8 cellular contexts compared by ENCODE assay signal in genomic region chr5:143435207-143435657, GRCh38. TPM values are rescaled to one million over a fixed set of nuclear protein-coding genes. Genes with fewer than 3 reads are reported as not detected.
DNase-seq lines count a peak whose midpoint lies in the region; ATAC-seq and TF ChIP-seq lines count a peak whose summit lies in the region.

No MANE protein-coding gene starts in this region.

- no peaks in the 10 kb centered on the region for H3K27me3 ChIP-seq in mesendoderm (ENCODE audit: insufficient read depth, low read length, poor library complexity)
- H3K27me3 ChIP-seq in Caco-2 (replicated peaks; ENCODE audit: control insufficient read depth, insufficient read depth, low read length): no peaks in the 10 kb centered on the region

- no peak overlapping the region for H3K23ac ChIP-seq in mesendoderm (ENCODE audit: low read length)

- H3K27ac Mint-ChIP-seq in IgD-negative memory B cell: peak overlapping the region; percentile 83 to 98 (median 95)
- peak overlapping the region; percentile 96 for H3K27ac Mint-ChIP-seq in activated naive CD8-positive, alpha-beta T cell
- no peak overlapping the region for H3K27ac Mint-ChIP-seq in Caco-2 (ENCODE audit: unreplicated experiment)

- H3K4me3 Mint-ChIP-seq in IgD-negative memory B cell: peak overlapping the region; percentile 76 to 96 (median 92)
- H3K4me3 Mint-ChIP-seq in activated naive CD8-positive, alpha-beta T cell: peak overlapping the region; percentile 92
- no peak overlapping the region for H3K4me3 Mint-ChIP-seq in Caco-2 (ENCODE audit: unreplicated experiment)

- no peaks in the 10 kb centered on the region for H3K36me3 ChIP-seq in mesendoderm (ENCODE audit: control insufficient read depth, insufficient read depth, low read length)
- no peaks in the 10 kb centered on the region for H3K36me3 ChIP-seq in Caco-2 (ENCODE audit: control insufficient read depth, insufficient read depth, low read length)

- DNase-seq in GM12865 (ENCODE audit: low read depth): peak; percentile 94
- peak; percentile 14 for DNase-seq in mesendoderm
- DNase-seq in LoVo (ENCODE audit: low spot score): no peak
- no peak for DNase-seq in NCI-H1092 (lab: John Stamatoyannopoulos, UW)
- DNase-seq in Caco-2: no peak

- no peak overlapping the region for H4K5ac ChIP-seq in mesendoderm (ENCODE audit: low read length)

- peaks cover 3% of the 10 kb centered on the region for H3K36me3 Mint-ChIP-seq in IgD-negative memory B cell
- H3K36me3 Mint-ChIP-seq in activated naive CD8-positive, alpha-beta T cell: peaks cover 5% of the 10 kb centered on the region
- no peaks in the 10 kb centered on the region for H3K36me3 Mint-ChIP-seq in Caco-2 (ENCODE audit: insufficient read depth, unreplicated experiment)

- H3K4me3 ChIP-seq in GM12865 (ENCODE audit: low read depth, low read length) (peak overlapping the region; percentile 56), mesendoderm (ENCODE audit: low read length) (no peak overlapping the region), Caco-2 (ENCODE audit: low read depth, low read length) (no peak overlapping the region)

- H3K4ac ChIP-seq in mesendoderm (ENCODE audit: low read depth, low read length): no peak overlapping the region

- no CpG with 5 or more reads among the region's 6 CpGs for WGBS in mesendoderm (ENCODE audit: extremely low coverage, insufficient coverage, low lambda C conversion rate)

- TF ChIP-seq CTCF in GM12865 (IDR thresholded peaks at IDR 0.05; ENCODE audit: insufficient read depth, low read depth, low read length, missing control alignments) (no peak), Caco-2 (IDR thresholded peaks at IDR 0.05; ENCODE audit: insufficient read depth in 1 of 2, low read depth in 1 of 2, low read length in 1 of 2, severe bottlenecking in 1 of 2, unreplicated experiment in 1 of 2) (no peak)

- no peaks in the 10 kb centered on the region for H3K79me2 ChIP-seq in mesendoderm (ENCODE audit: control insufficient read depth, insufficient read depth, low read length)

- H3K9me3 Mint-ChIP-seq in IgD-negative memory B cell (no peaks in the 10 kb centered on the region), Caco-2 (ENCODE audit: unreplicated experiment) (no peaks in the 10 kb centered on the region)
- no peaks in the 10 kb centered on the region for H3K9me3 Mint-ChIP-seq in activated naive CD8-positive, alpha-beta T cell (ENCODE audit: low read depth)

- no TSS peak for BruUV-seq in Caco-2 (replicated peaks; lab: Mats Ljungman, UMichigan)

- no peak overlapping the region for H3K9ac ChIP-seq in mesendoderm (ENCODE audit: low read length)

- H2AK5ac ChIP-seq in mesendoderm (ENCODE audit: low read length): no peak overlapping the region

- H2BK120ac ChIP-seq in mesendoderm (ENCODE audit: low read depth, low read length): no peak overlapping the region

- peaks cover 1% of the 10 kb centered on the region for H3K27me3 Mint-ChIP-seq in IgD-negative memory B cell
- H3K27me3 Mint-ChIP-seq in activated naive CD8-positive, alpha-beta T cell: no peaks in the 10 kb centered on the region
- no peaks in the 10 kb centered on the region for H3K27me3 Mint-ChIP-seq in Caco-2 (ENCODE audit: insufficient read depth, unreplicated experiment)

- no peaks in the 10 kb centered on the region for H3K4me1 ChIP-seq in mesendoderm (ENCODE audit: control insufficient read depth, low read depth, low read length)
- no peaks in the 10 kb centered on the region for H3K4me1 ChIP-seq in Caco-2

- no peak overlapping the region for H2BK15ac ChIP-seq in mesendoderm (replicated peaks; ENCODE audit: low read depth)

- no peak overlapping the region for H3K27ac ChIP-seq in mesendoderm (ENCODE audit: low read depth, low read length)

- no peaks in the 10 kb centered on the region for H3K79me1 ChIP-seq in mesendoderm (ENCODE audit: low read length)

- peak; percentile 92 for ATAC-seq in GM21447 (IDR thresholded peaks at IDR 0.05; ENCODE audit: unreplicated experiment)

- CTCF ChIA-PET in Caco-2 (lab: Charles Lee): no interaction called here

- POLR2A ChIA-PET in Caco-2 (lab: Charles Lee): no interaction called here

- no peak overlapping the region for H2BK5ac ChIP-seq in mesendoderm (ENCODE audit: low read length)

- H3K4me1 Mint-ChIP-seq in IgD-negative memory B cell (peaks cover 25 to 50% (median 29%) of the 10 kb centered on the region in 3 donors), Caco-2 (ENCODE audit: low read depth, unreplicated experiment) (peaks cover 13% of the 10 kb centered on the region)
- peaks cover 71% of the 10 kb centered on the region for H3K4me1 Mint-ChIP-seq in activated naive CD8-positive, alpha-beta T cell (ENCODE audit: low read depth)

- H3K56ac ChIP-seq in mesendoderm (ENCODE audit: low read length): no peak overlapping the region

- intact Hi-C loops in Caco-2 (cut with micrococcal nuclease; ENCODE audit: unreplicated experiment): no loop called here

- no peak overlapping the region for H4K8ac ChIP-seq in mesendoderm (ENCODE audit: low read depth, low read length)

- H3K18ac ChIP-seq in mesendoderm (ENCODE audit: low read length): no peak overlapping the region

- no peaks in the 10 kb centered on the region for H3K9me3 ChIP-seq in Caco-2

- H3K4me2 ChIP-seq in mesendoderm (ENCODE audit: low read length): no peak overlapping the region

RNA-seq across cellular contexts. Expression of gene NR3C1, which starts 31.7 kb away (rescaled TPM):
- polyA plus RNA-seq in IgD-negative memory B cell: 78.4 TPM
- 12.1 TPM for polyA plus RNA-seq in mesendoderm (2013, experiment 1 of 2)
- polyA plus RNA-seq in mesendoderm (2013, experiment 2 of 2): 11.5 TPM
- total RNA-seq in Caco-2 (2022): 15.4 and 17.5 TPM in 2 replicates

Comparison
In these comparisons a context has a peak if more than half of its experiments do, and no peak if none do; other contexts are left out.
1. DNase-seq: peak in GM12865 (single experiment) and mesendoderm (single experiment); none in LoVo (single experiment), NCI-H1092 (single experiment) and Caco-2 (0 of 2).